ENCODE assay signal across 23 cellular contexts in genomic region chr10:44053391-44053790, GRCh38.
DNase-seq lines count a peak whose midpoint lies in the region; ATAC-seq and TF ChIP-seq lines count a peak whose summit lies in the region.
"Had no signal": no experiment of that assay in that cellular context is flagged by ENCODE, and none has a peak within 500 bp of the region (broad histone marks: within the 10 kb centered on the region; RNA-seq: fewer than 3 reads in every experiment).

No MANE protein-coding gene starts in this region.

- TF ChIP-seq CTCF in HEK293 (tag by site-specific recombination; IDR thresholded peaks at IDR 0.05) (no peak), esophagus muscularis mucosa (IDR thresholded peaks at IDR 0.05) (no peak)

- intact Hi-C loops in esophagus muscularis mucosa (cut with DNase I), result no loop called here

- POLR2A ChIA-PET in HEK293 (lab: Yijun Ruan, JAX), result no interaction called here

- H3K36me3 ChIP-seq in HEK293 (ENCODE audit: control insufficient read depth in 2 of 2, insufficient read depth in 1 of 2, low read length in 2 of 2), result no peaks in the 10 kb centered on the region
- H3K36me3 ChIP-seq in esophagus muscularis mucosa, result no peaks in the 10 kb centered on the region
- H3K36me3 ChIP-seq: BE2C, BLaER1 had no signal

- CTCF ChIA-PET in HEK293 (lab: Yijun Ruan, JAX), result no interaction called here

- no peak for TF ChIP-seq EP300 in esophagus muscularis mucosa (IDR thresholded peaks at IDR 0.05)

- H3K9me3 ChIP-seq in HEK293 (ENCODE audit: control insufficient read depth, insufficient read depth, low read depth, low read length) (no peaks in the 10 kb centered on the region), esophagus muscularis mucosa (no peaks in the 10 kb centered on the region)
- H3K9me3 ChIP-seq: BE2C, BLaER1 had no signal

- no peak overlapping the region for H3K27ac ChIP-seq in HEK293 (ENCODE audit: extremely low read depth, low read depth, low read length)
- no peak overlapping the region for H3K27ac ChIP-seq in esophagus muscularis mucosa (replicated peaks in 1 of 4)
- H3K27ac ChIP-seq: BLaER1 had no signal

- no peak for ATAC-seq in left lobe of liver
- ATAC-seq: GM12878 had no signal

- peaks cover 0 to 11% (median 0%) of the 10 kb centered on the region in 4 donors for H3K27me3 ChIP-seq in esophagus muscularis mucosa
- H3K27me3 ChIP-seq: BE2C, BLaER1 had no signal

- H3K4me3 ChIP-seq in HEK293 (ENCODE audit: low read depth, low read length) (no peak overlapping the region), esophagus muscularis mucosa (no peak overlapping the region)
- H3K4me3 ChIP-seq: BLaER1, GM12878 had no signal

- no peak for TF ChIP-seq POLR2A in esophagus muscularis mucosa (IDR thresholded peaks at IDR 0.05; ENCODE audit: low read depth)

- DNase-seq in EH (ENCODE audit: low read depth) (peak; percentile 81), esophagus muscularis mucosa (ENCODE audit: extremely low spot score) (peak; percentile 7), SW480 (ENCODE audit: low spot score) (no peak), left lobe of liver (ENCODE audit: low spot score) (no peak), AG08396 (ENCODE audit: low spot score) (no peak)
- DNase-seq in activated CD4-positive, CD25-positive, alpha-beta regulatory T cell treated with anti-CD3 and anti-CD28 coated beads, Interleukin-2, amount 50 U/mL, for 72 hours, result no peak
- DNase-seq: 8988T; ACHN; BE2C; C1 segment of cervical spinal cord; CD4-positive, alpha-beta memory T cell; CD4-positive, CD25-positive, alpha-beta regulatory T cell; CD8-positive, alpha-beta memory T cell; COR-L47; DMS 273 treated with DMSO at 0.1 percent for 48 hours; DMS153; DMS53; DMS79; DND-41; GDM1 had no signal

- H3K4me1 ChIP-seq in HEK293 (ENCODE audit: control insufficient read depth, insufficient read depth, low read length) (peaks cover 11% of the 10 kb centered on the region), esophagus muscularis mucosa (peaks cover 0 to 9% (median 3%) of the 10 kb centered on the region in 4 donors)
- H3K4me1 ChIP-seq: BE2C, BLaER1 had no signal

TF ChIP-seq in HEK293, 187 proteins besides CTCF, POLR2A, EP300 and RAD21:
- peak; percentile 56; the same call in 1 of the 2 replicates for TF ChIP-seq ZIC2 (tag by site-specific recombination; IDR thresholded peaks at IDR 0.05)
- no peak for TF ChIP-seq ZNF548 (tag by site-specific recombination; IDR thresholded peaks at IDR 0.05)
- TF ChIP-seq ZNF114 (tag by site-specific recombination; IDR thresholded peaks at IDR 0.05), result no peak
- TF ChIP-seq ZBTB48 (tag by site-specific recombination; IDR thresholded peaks at IDR 0.05), result no peak
- no peak for TF ChIP-seq SP3 (tag by site-specific recombination; IDR thresholded peaks at IDR 0.05)
- no peak for TF ChIP-seq ZNF280D (tag by site-specific recombination; IDR thresholded peaks at IDR 0.05)

Comparison
In these comparisons a context has a peak if more than half of its experiments do, and no peak if none do; other contexts are left out.
1. DNase-seq: peak in EH (single experiment) and esophagus muscularis mucosa (single experiment); none in SW480 (single experiment), activated CD4-positive, CD25-positive, alpha-beta regulatory T cell treated with anti-CD3 and anti-CD28 coated beads, Interleukin-2, amount 50 U/mL, for 72 hours (single experiment), left lobe of liver (single experiment) and AG08396 (single experiment).